In the genomic region with DNA sequence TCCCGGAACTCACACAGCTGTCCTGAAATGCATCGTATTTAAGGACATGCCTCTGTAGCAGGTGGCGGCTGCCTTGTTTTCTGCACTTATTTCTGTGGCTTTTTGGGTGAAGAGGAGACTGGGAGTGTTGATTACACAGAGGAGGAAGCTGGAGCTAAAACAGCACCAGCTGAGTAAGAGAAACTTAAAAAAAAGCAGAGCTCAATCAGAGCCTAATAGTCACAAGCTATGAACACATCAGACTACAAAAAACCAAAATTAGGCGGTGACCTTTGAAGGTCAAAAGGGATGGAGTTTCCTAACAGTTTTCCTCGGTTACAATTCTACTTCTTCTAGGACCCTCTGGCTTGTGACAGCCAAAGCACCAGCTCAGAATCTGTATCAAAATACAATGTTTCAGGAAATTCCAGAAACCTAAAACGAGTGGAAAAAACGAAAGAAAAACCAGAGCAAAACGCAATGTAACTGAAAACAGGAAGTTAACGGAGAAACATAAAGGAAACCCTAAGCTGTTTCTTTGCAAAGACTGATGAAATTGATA, we compare ENCODE assay signal across 9 cellular contexts. TPM values are rescaled to one million over a fixed set of nuclear protein-coding genes. Genes with fewer than 3 reads are reported as not detected.
A peak's percentile ranks its signal among the peaks of the same experiment; 100 is the strongest.
DNase-seq lines count a peak whose midpoint lies in the region; ATAC-seq and TF ChIP-seq lines count a peak whose summit lies in the region.
"Had no signal": no experiment of that assay in that cellular context is flagged by ENCODE, and none has a peak within 500 bp of the region (broad histone marks: within the 10 kb centered on the region; RNA-seq: fewer than 3 reads in every experiment).

No MANE protein-coding gene starts in this region.

- intact Hi-C loops in activated B cell treated with CpG ODN at 0.5 μM for 24 hours (cut with micrococcal nuclease): loop anchor here (1.0 to 5.0 kb wide), 3 partner anchors 11 to 114 kb away; no protein-coding TSS in a partner anchor

- H3K9me3 Mint-ChIP-seq in activated B cell treated with CpG ODN at 0.5 μM for 24 hours: no peaks in the 10 kb centered on the region

- no peak overlapping the region for H3K23ac ChIP-seq in mesenchymal stem cell (ENCODE audit: low read length in 2 of 2)

- H3K27ac ChIP-seq in mesenchymal stem cell (ENCODE audit: low read length, poor library complexity, severe bottlenecking): no peak overlapping the region
- H3K27ac ChIP-seq: 22Rv1 had no signal

- CTCF ChIA-PET in activated B cell treated with CpG ODN at 0.5 μM for 24 hours (lab: Charles Lee): interaction anchor here (1.6 kb wide), 1 partner anchor 12 kb away, joined by 5 read pairs; no protein-coding TSS in a partner anchor

- peak; percentile 42 for DNase-seq in NCI-H2107 treated with DMSO at 0.1 percent for 48 hours (lab: John Stamatoyannopoulos, UW; ENCODE audit: unreplicated experiment)
- DNase-seq in NCI-H2107 (lab: John Stamatoyannopoulos, UW): no peak
- DNase-seq in activated B cell treated with CpG ODN at 0.5 μM for 24 hours: no peak
- no peak for DNase-seq in mesenchymal stem cell
- DNase-seq in NCI-H510A treated with DMSO at 0.1 percent for 48 hours (lab: John Stamatoyannopoulos, UW): no peak
- DNase-seq in NCI-H1417 treated with DMSO at 0.1 percent for 48 hours (lab: John Stamatoyannopoulos, UW): no peak

- H2AK5ac ChIP-seq in mesenchymal stem cell (ENCODE audit: low read length, severe bottlenecking): no peak overlapping the region

- H4K8ac ChIP-seq in mesenchymal stem cell (ENCODE audit: low read length): no peak overlapping the region

- H3K4ac ChIP-seq in mesenchymal stem cell (ENCODE audit: low read depth in 1 of 2, low read length in 2 of 2): no peak overlapping the region

- no peak overlapping the region for H2BK5ac ChIP-seq in mesenchymal stem cell (ENCODE audit: low read depth, low read length, poor library complexity, severe bottlenecking)

- no peaks in the 10 kb centered on the region for H3K27me3 Mint-ChIP-seq in activated B cell treated with CpG ODN at 0.5 μM for 24 hours

- no peak overlapping the region for H2AFZ ChIP-seq in mesenchymal stem cell (ENCODE audit: low read depth, low read length)

- no peak overlapping the region for H3K4me2 ChIP-seq in mesenchymal stem cell (ENCODE audit: low read length, poor library complexity, severe bottlenecking)

- H3K27me3 ChIP-seq in mesenchymal stem cell (ENCODE audit: control insufficient read depth in 1 of 2, insufficient read depth in 1 of 2, low read length in 2 of 2): no peaks in the 10 kb centered on the region

- peaks cover 12% of the 10 kb centered on the region for H3K36me3 Mint-ChIP-seq in activated B cell treated with CpG ODN at 0.5 μM for 24 hours (ENCODE audit: low read depth)

- H3K4me3 Mint-ChIP-seq in activated B cell treated with CpG ODN at 0.5 μM for 24 hours: peak overlapping the region; percentile 86

- WGBS in mesenchymal stem cell: 31% methylated on average over 9 of the region's 9 CpGs

- no peak overlapping the region for H2BK120ac ChIP-seq in mesenchymal stem cell (ENCODE audit: low read depth, low read length)

- H3K4me3 ChIP-seq in mesenchymal stem cell (ENCODE audit: insufficient read depth in 1 of 2, low read depth in 1 of 2, low read length in 2 of 2): peak overlapping the region in 1 of 2 experiments; percentile 71

- POLR2A ChIA-PET in activated B cell treated with CpG ODN at 0.5 μM for 24 hours (lab: Charles Lee): interaction anchor here (1.0 to 3.2 kb wide), 4 partner anchors 12 to 116 kb away, joined by 3 to 27 read pairs (median 10); a partner anchor contains a TSS

- peaks cover 4% of the 10 kb centered on the region for H3K79me1 ChIP-seq in mesenchymal stem cell (replicated peaks; ENCODE audit: low read length, poor library complexity, severe bottlenecking)

- H3K4me1 Mint-ChIP-seq in activated B cell treated with CpG ODN at 0.5 μM for 24 hours: peaks cover 55% of the 10 kb centered on the region

- H3K9me3 ChIP-seq in mesenchymal stem cell (ENCODE audit: control insufficient read depth, low read length): no peaks in the 10 kb centered on the region

- H4K91ac ChIP-seq in mesenchymal stem cell (ENCODE audit: low read length): no peak overlapping the region

- H3K14ac ChIP-seq in mesenchymal stem cell (ENCODE audit: low read length in 2 of 2): no peak overlapping the region

- no peak overlapping the region for H3K18ac ChIP-seq in mesenchymal stem cell (ENCODE audit: low read depth in 1 of 2, low read length in 2 of 2)

- H2BK12ac ChIP-seq in mesenchymal stem cell (ENCODE audit: low read length in 2 of 2): no peak overlapping the region

- peaks cover 2% of the 10 kb centered on the region for H3K4me1 ChIP-seq in mesenchymal stem cell (ENCODE audit: control insufficient read depth, insufficient read depth, low read depth, low read length)

- no peak overlapping the region for H2BK15ac ChIP-seq in mesenchymal stem cell (ENCODE audit: low read depth, poor library complexity, severe bottlenecking)

- peak overlapping the region; percentile 96 for H3K27ac Mint-ChIP-seq in activated B cell treated with CpG ODN at 0.5 μM for 24 hours

- no peak for TF ChIP-seq CTCF in activated B cell treated with CpG ODN at 0.5 μM for 24 hours (IDR thresholded peaks at IDR 0.05)

- peak overlapping the region; percentile 84 for H3K9ac ChIP-seq in mesenchymal stem cell (ENCODE audit: low read length)

- H3K36me3 ChIP-seq in mesenchymal stem cell (ENCODE audit: control insufficient read depth in 1 of 2, insufficient read depth in 2 of 2, low read depth in 1 of 2, low read length in 2 of 2): no peaks in the 10 kb centered on the region

- ATAC-seq in HG02970 (IDR thresholded peaks at IDR 0.05; ENCODE audit: low FRiP score, unreplicated experiment) (peak; percentile 65), activated B cell treated with CpG ODN at 0.5 μM for 24 hours (ENCODE audit: low read depth) (peak; percentile 53), HG03097 (IDR thresholded peaks at IDR 0.05; ENCODE audit: low FRiP score, unreplicated experiment) (no peak)

RNA-seq across cellular contexts. Expression of a gene that starts 13.5 kb away (rescaled TPM):
- total RNA-seq in activated B cell treated with CpG ODN at 0.5 μM for 24 hours: 23.9 and 24.3 TPM in 2 replicates
- polyA plus RNA-seq in mesenchymal stem cell (2013, experiment 1 of 2): 6.2 TPM
- polyA plus RNA-seq in mesenchymal stem cell (2013, experiment 2 of 2): 6.6 TPM
